ENCODE assay signal across 2 cellular contexts in the genomic region with DNA sequence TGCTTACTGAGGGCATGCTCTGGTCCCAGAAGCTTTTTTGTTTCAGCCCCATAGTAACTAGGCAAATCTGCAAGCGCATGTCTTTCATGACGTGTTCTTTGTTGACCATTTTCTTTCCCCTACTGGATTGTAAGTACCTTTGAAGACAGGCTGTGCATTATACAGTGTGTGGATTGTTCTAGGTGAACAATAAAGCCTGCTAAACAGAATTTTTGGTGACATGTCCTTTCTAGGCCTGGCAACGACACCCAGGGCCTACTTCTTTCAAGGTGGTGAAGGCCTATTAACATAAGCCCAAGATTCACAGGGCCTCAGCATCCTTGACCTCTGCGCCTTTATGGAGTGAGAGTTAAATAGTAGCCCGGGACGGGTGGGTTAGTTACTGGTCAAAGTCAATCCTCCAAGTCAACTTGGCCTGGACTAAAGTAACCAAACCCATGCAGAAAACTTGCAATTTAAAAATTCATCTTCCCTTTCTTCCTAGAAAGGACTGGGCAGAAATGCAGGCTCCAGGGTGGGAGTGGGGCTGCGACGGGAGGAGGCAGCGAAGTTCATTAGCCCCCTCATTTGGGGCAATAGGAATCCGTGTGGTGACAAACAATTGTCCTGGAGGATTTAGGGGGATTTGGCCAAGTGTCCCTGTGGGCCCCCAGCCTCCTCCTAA.
TF ChIP-seq lines count a peak whose summit lies in the region.

No MANE protein-coding gene starts in this region.

TF ChIP-seq in SK-N-SH, 30 proteins besides CTCF, POLR2A, EP300 and RAD21 (continued from another document):
- TF ChIP-seq NFIC (IDR thresholded peaks at IDR 0.05; ENCODE audit: borderline replicate concordance) (no peak), USF1 (IDR thresholded peaks at IDR 0.05; ENCODE audit: borderline replicate concordance, low read depth) (no peak), SIN3A (IDR thresholded peaks at IDR 0.05; ENCODE audit: borderline replicate concordance, low read depth, low read length) (no peak), FOSL2 (IDR thresholded peaks at IDR 0.05; ENCODE audit: borderline replicate concordance, low read depth) (no peak), FOXM1 (IDR thresholded peaks at IDR 0.05; ENCODE audit: low read depth) (no peak)
- TF ChIP-seq, protein P1, sequence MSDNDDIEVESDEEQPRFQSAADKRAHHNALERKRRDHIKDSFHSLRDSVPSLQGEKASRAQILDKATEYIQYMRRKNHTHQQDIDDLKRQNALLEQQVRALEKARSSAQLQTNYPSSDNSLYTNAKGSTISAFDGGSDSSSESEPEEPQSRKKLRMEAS (IDR thresholded peaks at IDR 0.05; ENCODE audit: low read depth), result no peak
- TF ChIP-seq, protein P2, sequence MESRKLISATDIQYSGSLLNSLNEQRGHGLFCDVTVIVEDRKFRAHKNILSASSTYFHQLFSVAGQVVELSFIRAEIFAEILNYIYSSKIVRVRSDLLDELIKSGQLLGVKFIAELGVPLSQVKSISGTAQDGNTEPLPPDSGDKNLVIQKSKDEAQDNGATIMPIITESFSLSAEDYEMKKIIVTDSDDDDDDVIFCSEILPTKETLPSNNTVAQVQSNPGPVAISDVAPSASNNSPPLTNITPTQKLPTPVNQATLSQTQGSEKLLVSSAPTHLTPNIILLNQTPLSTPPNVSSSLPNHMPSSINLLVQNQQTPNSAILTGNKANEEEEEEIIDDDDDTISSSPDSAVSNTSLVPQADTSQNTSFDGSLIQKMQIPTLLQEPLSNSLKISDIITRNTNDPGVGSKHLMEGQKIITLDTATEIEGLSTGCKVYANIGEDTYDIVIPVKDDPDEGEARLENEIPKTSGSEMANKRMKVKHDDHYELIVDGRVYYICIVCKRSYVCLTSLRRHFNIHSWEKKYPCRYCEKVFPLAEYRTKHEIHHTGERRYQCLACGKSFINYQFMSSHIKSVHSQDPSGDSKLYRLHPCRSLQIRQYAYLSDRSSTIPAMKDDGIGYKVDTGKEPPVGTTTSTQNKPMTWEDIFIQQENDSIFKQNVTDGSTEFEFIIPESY (IDR thresholded peaks at IDR 0.05; ENCODE audit: borderline replicate concordance, low read depth), result no peak

TF ChIP-seq in SK-N-SH treated with all-trans-retinoic acid at 6 μM for 48 hours, 23 proteins besides CTCF, POLR2A, EP300 and RAD21 (continued from another document):
- TF ChIP-seq ZC3H10 (CRISPR knock-in tag; IDR thresholded peaks at IDR 0.05), result no peak
- no peak for TF ChIP-seq ARNTL (CRISPR knock-in tag; IDR thresholded peaks at IDR 0.05; ENCODE audit: borderline replicate concordance, low read depth)
- no peak for TF ChIP-seq ZNF70 (CRISPR knock-in tag; IDR thresholded peaks at IDR 0.05)
- TF ChIP-seq CSDC2 (CRISPR knock-in tag; IDR thresholded peaks at IDR 0.05), result no peak
- TF ChIP-seq, protein P3, sequence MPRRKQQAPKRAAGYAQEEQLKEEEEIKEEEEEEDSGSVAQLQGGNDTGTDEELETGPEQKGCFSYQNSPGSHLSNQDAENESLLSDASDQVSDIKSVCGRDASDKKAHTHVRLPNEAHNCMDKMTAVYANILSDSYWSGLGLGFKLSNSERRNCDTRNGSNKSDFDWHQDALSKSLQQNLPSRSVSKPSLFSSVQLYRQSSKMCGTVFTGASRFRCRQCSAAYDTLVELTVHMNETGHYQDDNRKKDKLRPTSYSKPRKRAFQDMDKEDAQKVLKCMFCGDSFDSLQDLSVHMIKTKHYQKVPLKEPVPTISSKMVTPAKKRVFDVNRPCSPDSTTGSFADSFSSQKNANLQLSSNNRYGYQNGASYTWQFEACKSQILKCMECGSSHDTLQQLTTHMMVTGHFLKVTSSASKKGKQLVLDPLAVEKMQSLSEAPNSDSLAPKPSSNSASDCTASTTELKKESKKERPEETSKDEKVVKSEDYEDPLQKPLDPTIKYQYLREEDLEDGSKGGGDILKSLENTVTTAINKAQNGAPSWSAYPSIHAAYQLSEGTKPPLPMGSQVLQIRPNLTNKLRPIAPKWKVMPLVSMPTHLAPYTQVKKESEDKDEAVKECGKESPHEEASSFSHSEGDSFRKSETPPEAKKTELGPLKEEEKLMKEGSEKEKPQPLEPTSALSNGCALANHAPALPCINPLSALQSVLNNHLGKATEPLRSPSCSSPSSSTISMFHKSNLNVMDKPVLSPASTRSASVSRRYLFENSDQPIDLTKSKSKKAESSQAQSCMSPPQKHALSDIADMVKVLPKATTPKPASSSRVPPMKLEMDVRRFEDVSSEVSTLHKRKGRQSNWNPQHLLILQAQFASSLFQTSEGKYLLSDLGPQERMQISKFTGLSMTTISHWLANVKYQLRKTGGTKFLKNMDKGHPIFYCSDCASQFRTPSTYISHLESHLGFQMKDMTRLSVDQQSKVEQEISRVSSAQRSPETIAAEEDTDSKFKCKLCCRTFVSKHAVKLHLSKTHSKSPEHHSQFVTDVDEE (CRISPR knock-in tag; IDR thresholded peaks at IDR 0.05), result no peak
